1 cellular context compared by ENCODE assay signal in the genomic region with DNA sequence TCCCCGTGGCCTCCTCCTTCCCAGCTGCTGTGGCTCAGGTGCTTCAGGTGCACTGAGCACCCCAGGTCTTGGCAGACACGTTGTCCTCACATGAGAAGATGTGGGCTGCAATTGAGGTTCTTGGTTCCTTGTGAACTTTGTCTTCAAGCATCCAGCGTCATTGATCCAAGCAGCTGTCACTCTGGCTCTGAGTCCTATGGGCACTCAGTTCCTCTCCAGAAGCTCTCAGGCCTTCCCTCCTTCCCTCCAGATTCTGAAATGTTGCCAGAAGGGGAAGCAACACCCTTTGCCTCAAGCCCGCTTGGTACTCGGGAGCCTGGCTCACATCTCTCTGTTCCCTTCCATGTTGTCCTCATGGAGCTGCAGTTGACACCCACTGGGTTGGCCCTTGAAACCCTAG.
TF ChIP-seq lines count a peak whose summit lies in the region.

No MANE protein-coding gene starts in this region.

TF ChIP-seq in K562, 482 proteins besides CTCF, POLR2A, EP300 and RAD21:
- TF ChIP-seq, protein P1, sequence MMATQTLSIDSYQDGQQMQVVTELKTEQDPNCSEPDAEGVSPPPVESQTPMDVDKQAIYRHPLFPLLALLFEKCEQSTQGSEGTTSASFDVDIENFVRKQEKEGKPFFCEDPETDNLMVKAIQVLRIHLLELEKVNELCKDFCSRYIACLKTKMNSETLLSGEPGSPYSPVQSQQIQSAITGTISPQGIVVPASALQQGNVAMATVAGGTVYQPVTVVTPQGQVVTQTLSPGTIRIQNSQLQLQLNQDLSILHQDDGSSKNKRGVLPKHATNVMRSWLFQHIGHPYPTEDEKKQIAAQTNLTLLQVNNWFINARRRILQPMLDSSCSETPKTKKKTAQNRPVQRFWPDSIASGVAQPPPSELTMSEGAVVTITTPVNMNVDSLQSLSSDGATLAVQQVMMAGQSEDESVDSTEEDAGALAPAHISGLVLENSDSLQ (IDR thresholded peaks at IDR 0.05), result peak; percentile 84
- TF ChIP-seq BRCA1 (IDR thresholded peaks at IDR 0.05), result no peak
- TF ChIP-seq BRCA1 (CRISPR knock-in tag; IDR thresholded peaks at IDR 0.05), result 0 out of 2 replicates have a peak, but pooled peaks have one; percentile 32
- TF ChIP-seq PPARD (CRISPR knock-in tag; IDR thresholded peaks at IDR 0.05), result no peak
